1 cellular context compared by ENCODE assay signal in genomic region chr16:11556214-11556819, GRCh38.
A peak's percentile ranks its signal among the peaks of the same experiment; 100 is the strongest.
TF ChIP-seq lines count a peak whose summit lies in the region.

No MANE protein-coding gene starts in this region.

TF ChIP-seq in HepG2, 621 proteins besides CTCF, POLR2A, EP300 and RAD21:
- TF ChIP-seq, protein P1, sequence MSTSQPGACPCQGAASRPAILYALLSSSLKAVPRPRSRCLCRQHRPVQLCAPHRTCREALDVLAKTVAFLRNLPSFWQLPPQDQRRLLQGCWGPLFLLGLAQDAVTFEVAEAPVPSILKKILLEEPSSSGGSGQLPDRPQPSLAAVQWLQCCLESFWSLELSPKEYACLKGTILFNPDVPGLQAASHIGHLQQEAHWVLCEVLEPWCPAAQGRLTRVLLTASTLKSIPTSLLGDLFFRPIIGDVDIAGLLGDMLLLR (CRISPR knock-in tag; IDR thresholded peaks at IDR 0.05): 0 out of 2 replicates have a peak, but pooled peaks have one; percentile 39
- TF ChIP-seq SIN3B (IDR thresholded peaks at IDR 0.05; ENCODE audit: low read length): no peak
- TF ChIP-seq ZFP36L1 (CRISPR knock-in tag; IDR thresholded peaks at IDR 0.05): no peak
- TF ChIP-seq WIZ (CRISPR knock-in tag; IDR thresholded peaks at IDR 0.05): 0 out of 2 replicates have a peak, but pooled peaks have one; percentile 46
- TF ChIP-seq MTF2 (CRISPR knock-in tag; IDR thresholded peaks at IDR 0.05; ENCODE audit: borderline replicate concordance): no peak
- peak; percentile 25; the same call in 1 of the 2 replicates for TF ChIP-seq ZNF331 (CRISPR knock-in tag; IDR thresholded peaks at IDR 0.05)
- peak; percentile 98 for TF ChIP-seq ZNF280D (CRISPR knock-in tag; IDR thresholded peaks at IDR 0.05)
- TF ChIP-seq HOXA3 (CRISPR knock-in tag; IDR thresholded peaks at IDR 0.05): 0 out of 2 replicates have a peak, but pooled peaks have one; percentile 21
- TF ChIP-seq ZNF253 (CRISPR knock-in tag; IDR thresholded peaks at IDR 0.05; ENCODE audit: borderline replicate concordance): 0 out of 2 replicates have a peak, but pooled peaks have one; percentile 22
- TF ChIP-seq ZMYM2 (CRISPR knock-in tag; IDR thresholded peaks at IDR 0.05): peak; percentile 62; the same call in 1 of the 2 replicates
- TF ChIP-seq ZNF350 (CRISPR knock-in tag; IDR thresholded peaks at IDR 0.05; ENCODE audit: borderline replicate concordance, low read depth): peak; percentile 30; the same call in 1 of the 2 replicates
- TF ChIP-seq, protein P2, sequence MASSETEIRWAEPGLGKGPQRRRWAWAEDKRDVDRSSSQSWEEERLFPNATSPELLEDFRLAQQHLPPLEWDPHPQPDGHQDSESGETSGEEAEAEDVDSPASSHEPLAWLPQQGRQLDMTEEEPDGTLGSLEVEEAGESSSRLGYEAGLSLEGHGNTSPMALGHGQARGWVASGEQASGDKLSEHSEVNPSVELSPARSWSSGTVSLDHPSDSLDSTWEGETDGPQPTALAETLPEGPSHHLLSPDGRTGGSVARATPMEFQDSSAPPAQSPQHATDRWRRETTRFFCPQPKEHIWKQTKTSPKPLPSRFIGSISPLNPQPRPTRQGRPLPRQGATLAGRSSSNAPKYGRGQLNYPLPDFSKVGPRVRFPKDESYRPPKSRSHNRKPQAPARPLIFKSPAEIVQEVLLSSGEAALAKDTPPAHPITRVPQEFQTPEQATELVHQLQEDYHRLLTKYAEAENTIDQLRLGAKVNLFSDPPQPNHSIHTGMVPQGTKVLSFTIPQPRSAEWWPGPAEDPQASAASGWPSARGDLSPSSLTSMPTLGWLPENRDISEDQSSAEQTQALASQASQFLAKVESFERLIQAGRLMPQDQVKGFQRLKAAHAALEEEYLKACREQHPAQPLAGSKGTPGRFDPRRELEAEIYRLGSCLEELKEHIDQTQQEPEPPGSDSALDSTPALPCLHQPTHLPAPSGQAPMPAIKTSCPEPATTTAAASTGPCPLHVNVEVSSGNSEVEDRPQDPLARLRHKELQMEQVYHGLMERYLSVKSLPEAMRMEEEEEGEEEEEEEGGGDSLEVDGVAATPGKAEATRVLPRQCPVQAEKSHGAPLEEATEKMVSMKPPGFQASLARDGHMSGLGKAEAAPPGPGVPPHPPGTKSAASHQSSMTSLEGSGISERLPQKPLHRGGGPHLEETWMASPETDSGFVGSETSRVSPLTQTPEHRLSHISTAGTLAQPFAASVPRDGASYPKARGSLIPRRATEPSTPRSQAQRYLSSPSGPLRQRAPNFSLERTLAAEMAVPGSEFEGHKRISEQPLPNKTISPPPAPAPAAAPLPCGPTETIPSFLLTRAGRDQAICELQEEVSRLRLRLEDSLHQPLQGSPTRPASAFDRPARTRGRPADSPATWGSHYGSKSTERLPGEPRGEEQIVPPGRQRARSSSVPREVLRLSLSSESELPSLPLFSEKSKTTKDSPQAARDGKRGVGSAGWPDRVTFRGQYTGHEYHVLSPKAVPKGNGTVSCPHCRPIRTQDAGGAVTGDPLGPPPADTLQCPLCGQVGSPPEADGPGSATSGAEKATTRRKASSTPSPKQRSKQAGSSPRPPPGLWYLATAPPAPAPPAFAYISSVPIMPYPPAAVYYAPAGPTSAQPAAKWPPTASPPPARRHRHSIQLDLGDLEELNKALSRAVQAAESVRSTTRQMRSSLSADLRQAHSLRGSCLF (CRISPR knock-in tag; IDR thresholded peaks at IDR 0.05; ENCODE audit: borderline replicate concordance): no peak
- TF ChIP-seq GTF3A (CRISPR knock-in tag; conservative IDR thresholded peaks at IDR 0.05): no peak
- TF ChIP-seq KAT7 (CRISPR knock-in tag; IDR thresholded peaks at IDR 0.05; ENCODE audit: borderline replicate concordance): no peak
- no peak for TF ChIP-seq ZFAT (CRISPR knock-in tag; conservative IDR thresholded peaks at IDR 0.05)
- no peak for TF ChIP-seq ZC3H4 (CRISPR knock-in tag; IDR thresholded peaks at IDR 0.05; ENCODE audit: borderline replicate concordance)
- TF ChIP-seq ZNF280B (CRISPR knock-in tag; IDR thresholded peaks at IDR 0.05; ENCODE audit: borderline replicate concordance): peak; percentile 58; the same call in 1 of the 2 replicates
- no peak for TF ChIP-seq JUNB (CRISPR knock-in tag; IDR thresholded peaks at IDR 0.05; ENCODE audit: borderline replicate concordance)
- no peak for TF ChIP-seq SOX6 (IDR thresholded peaks at IDR 0.05)
- TF ChIP-seq SOX6 (CRISPR knock-in tag; IDR thresholded peaks at IDR 0.05): no peak
- TF ChIP-seq ZNF343 (CRISPR knock-in tag; IDR thresholded peaks at IDR 0.05): peak; percentile 100
- TF ChIP-seq ZNF577 (CRISPR knock-in tag; IDR thresholded peaks at IDR 0.05; ENCODE audit: borderline replicate concordance, low read depth): no peak
- TF ChIP-seq, protein P3, sequence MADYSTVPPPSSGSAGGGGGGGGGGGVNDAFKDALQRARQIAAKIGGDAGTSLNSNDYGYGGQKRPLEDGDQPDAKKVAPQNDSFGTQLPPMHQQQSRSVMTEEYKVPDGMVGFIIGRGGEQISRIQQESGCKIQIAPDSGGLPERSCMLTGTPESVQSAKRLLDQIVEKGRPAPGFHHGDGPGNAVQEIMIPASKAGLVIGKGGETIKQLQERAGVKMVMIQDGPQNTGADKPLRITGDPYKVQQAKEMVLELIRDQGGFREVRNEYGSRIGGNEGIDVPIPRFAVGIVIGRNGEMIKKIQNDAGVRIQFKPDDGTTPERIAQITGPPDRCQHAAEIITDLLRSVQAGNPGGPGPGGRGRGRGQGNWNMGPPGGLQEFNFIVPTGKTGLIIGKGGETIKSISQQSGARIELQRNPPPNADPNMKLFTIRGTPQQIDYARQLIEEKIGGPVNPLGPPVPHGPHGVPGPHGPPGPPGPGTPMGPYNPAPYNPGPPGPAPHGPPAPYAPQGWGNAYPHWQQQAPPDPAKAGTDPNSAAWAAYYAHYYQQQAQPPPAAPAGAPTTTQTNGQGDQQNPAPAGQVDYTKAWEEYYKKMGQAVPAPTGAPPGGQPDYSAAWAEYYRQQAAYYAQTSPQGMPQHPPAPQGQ (CRISPR knock-in tag; IDR thresholded peaks at IDR 0.05; ENCODE audit: borderline replicate concordance): no peak
- no peak for TF ChIP-seq RCOR2 (CRISPR knock-in tag; IDR thresholded peaks at IDR 0.05)
- 0 out of 2 replicates have a peak, but pooled peaks have one; percentile 13 for TF ChIP-seq FOXJ3 (CRISPR knock-in tag; IDR thresholded peaks at IDR 0.05; ENCODE audit: borderline replicate concordance)
- no peak for TF ChIP-seq FOXM1 (CRISPR knock-in tag; IDR thresholded peaks at IDR 0.05)
- TF ChIP-seq HMGA1 (CRISPR knock-in tag; conservative IDR thresholded peaks at IDR 0.05): no peak
- no peak for TF ChIP-seq GATAD1 (CRISPR knock-in tag; IDR thresholded peaks at IDR 0.05)
- TF ChIP-seq KLF12 (CRISPR knock-in tag; IDR thresholded peaks at IDR 0.05; ENCODE audit: borderline replicate concordance): no peak
- no peak for TF ChIP-seq ZNF781 (CRISPR knock-in tag; IDR thresholded peaks at IDR 0.05; ENCODE audit: borderline replicate concordance, not compliant biosample characterization)
- TF ChIP-seq KLF13 (CRISPR knock-in tag; IDR thresholded peaks at IDR 0.05): no peak
- no peak for TF ChIP-seq U2AF2 (IDR thresholded peaks at IDR 0.05; ENCODE audit: low read depth, low read length)
- no peak for TF ChIP-seq GABPA (IDR thresholded peaks at IDR 0.05; ENCODE audit: low read depth, low read length)
- TF ChIP-seq GABPA (CRISPR knock-in tag; IDR thresholded peaks at IDR 0.05; ENCODE audit: low read depth): no peak
- TF ChIP-seq ASH2L (IDR thresholded peaks at IDR 0.05; ENCODE audit: insufficient read length, low read depth, low read length): no peak
- TF ChIP-seq SP2 (CRISPR knock-in tag; IDR thresholded peaks at IDR 0.05): no peak
- TF ChIP-seq SOX13 (IDR thresholded peaks at IDR 0.05): no peak
- no peak for TF ChIP-seq SOX13 (CRISPR knock-in tag; conservative IDR thresholded peaks at IDR 0.05 in 1 of 2, IDR thresholded peaks at IDR 0.05 in 1 of 2)
- TF ChIP-seq, protein P4, sequence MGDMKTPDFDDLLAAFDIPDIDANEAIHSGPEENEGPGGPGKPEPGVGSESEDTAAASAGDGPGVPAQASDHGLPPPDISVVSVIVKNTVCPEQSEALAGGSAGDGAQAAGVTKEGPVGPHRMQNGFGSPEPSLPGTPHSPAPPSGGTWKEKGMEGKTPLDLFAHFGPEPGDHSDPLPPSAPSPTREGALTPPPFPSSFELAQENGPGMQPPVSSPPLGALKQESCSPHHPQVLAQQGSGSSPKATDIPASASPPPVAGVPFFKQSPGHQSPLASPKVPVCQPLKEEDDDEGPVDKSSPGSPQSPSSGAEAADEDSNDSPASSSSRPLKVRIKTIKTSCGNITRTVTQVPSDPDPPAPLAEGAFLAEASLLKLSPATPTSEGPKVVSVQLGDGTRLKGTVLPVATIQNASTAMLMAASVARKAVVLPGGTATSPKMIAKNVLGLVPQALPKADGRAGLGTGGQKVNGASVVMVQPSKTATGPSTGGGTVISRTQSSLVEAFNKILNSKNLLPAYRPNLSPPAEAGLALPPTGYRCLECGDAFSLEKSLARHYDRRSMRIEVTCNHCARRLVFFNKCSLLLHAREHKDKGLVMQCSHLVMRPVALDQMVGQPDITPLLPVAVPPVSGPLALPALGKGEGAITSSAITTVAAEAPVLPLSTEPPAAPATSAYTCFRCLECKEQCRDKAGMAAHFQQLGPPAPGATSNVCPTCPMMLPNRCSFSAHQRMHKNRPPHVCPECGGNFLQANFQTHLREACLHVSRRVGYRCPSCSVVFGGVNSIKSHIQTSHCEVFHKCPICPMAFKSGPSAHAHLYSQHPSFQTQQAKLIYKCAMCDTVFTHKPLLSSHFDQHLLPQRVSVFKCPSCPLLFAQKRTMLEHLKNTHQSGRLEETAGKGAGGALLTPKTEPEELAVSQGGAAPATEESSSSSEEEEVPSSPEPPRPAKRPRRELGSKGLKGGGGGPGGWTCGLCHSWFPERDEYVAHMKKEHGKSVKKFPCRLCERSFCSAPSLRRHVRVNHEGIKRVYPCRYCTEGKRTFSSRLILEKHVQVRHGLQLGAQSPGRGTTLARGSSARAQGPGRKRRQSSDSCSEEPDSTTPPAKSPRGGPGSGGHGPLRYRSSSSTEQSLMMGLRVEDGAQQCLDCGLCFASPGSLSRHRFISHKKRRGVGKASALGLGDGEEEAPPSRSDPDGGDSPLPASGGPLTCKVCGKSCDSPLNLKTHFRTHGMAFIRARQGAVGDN (CRISPR knock-in tag; IDR thresholded peaks at IDR 0.05): 0 out of 2 replicates have a peak, but pooled peaks have one; percentile 9
- peak; percentile 30; the same call in 1 of the 2 replicates for TF ChIP-seq DR1 (CRISPR knock-in tag; IDR thresholded peaks at IDR 0.05)
- TF ChIP-seq ATM (IDR thresholded peaks at IDR 0.05; ENCODE audit: borderline replicate concordance): no peak
- no peak for TF ChIP-seq ARNT2 (CRISPR knock-in tag; IDR thresholded peaks at IDR 0.05; ENCODE audit: low read depth)
TF ChIP-seq in HepG2: peak in this region for 13.
